In the genomic region with DNA sequence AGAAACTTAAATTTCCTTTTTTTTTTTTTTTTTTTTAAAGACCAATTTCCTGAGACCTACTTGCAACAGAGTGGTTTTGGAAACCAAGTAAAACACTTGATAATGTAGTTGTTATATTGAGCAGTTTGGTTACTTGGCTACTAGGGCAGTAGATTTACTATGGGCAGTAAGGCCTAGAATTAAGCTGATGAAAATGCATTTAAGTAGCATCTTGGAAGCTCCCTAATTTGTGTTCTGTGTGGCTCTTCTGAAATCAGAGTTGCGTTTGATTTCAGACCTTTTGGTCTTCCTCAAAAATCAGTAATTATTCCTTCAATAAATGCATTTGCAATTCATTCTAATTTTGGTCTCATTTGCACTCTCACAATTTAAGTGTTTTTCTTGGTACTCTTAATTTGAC, we compare ENCODE assay signal across 8 cellular contexts. TPM values are rescaled to one million over a fixed set of nuclear protein-coding genes. Genes with fewer than 3 reads are reported as not detected.
DNase-seq lines count a peak whose midpoint lies in the region; ATAC-seq and TF ChIP-seq lines count a peak whose summit lies in the region.

No MANE protein-coding gene starts in this region.

- H3K4me3 Mint-ChIP-seq in chondrocyte (ENCODE audit: unreplicated experiment): peak overlapping the region; percentile 90
- H3K4me3 Mint-ChIP-seq in naive thymus-derived CD8-positive, alpha-beta T cell: peak overlapping the region; percentile 77 to 91 (median 86)

- peaks cover 12% of the 10 kb centered on the region for H3K36me3 Mint-ChIP-seq in chondrocyte (ENCODE audit: low read depth)
- H3K36me3 Mint-ChIP-seq in naive thymus-derived CD8-positive, alpha-beta T cell: peaks cover 0 to 17% (median 0%) of the 10 kb centered on the region in 3 donors

- CTCF ChIA-PET in BJ (lab: Yijun Ruan, JAX): interaction anchor here (0.9 to 1.5 kb wide), 3 partner anchors 10 to 18 kb away, joined by 3 to 7 read pairs (median 3); no protein-coding TSS in a partner anchor

- DNase-seq in BJ (ENCODE audit: low read depth) (no peak), LNCaP clone FGC (ENCODE audit: low read depth) (no peak), chondrocyte (ENCODE audit: low spot score) (no peak), UCSD-AML1 (lab: John Stamatoyannopoulos, UW; ENCODE audit: unreplicated experiment) (no peak), cortex of kidney (lab: John Stamatoyannopoulos, UW) (no peak), NCI-H510A (lab: John Stamatoyannopoulos, UW) (no peak)
- DNase-seq in naive thymus-derived CD8-positive, alpha-beta T cell: no peak

- peaks cover 29% of the 10 kb centered on the region for H3K4me1 Mint-ChIP-seq in chondrocyte (ENCODE audit: low read depth)
- H3K4me1 Mint-ChIP-seq in naive thymus-derived CD8-positive, alpha-beta T cell: peaks cover 12 to 38% (median 32%) of the 10 kb centered on the region in 4 donors

- no peaks in the 10 kb centered on the region for H3K27me3 ChIP-seq in BJ (ENCODE audit: control insufficient read depth, insufficient read depth, low read length)

- H3K27me3 Mint-ChIP-seq in chondrocyte (ENCODE audit: low read depth): no peaks in the 10 kb centered on the region
- no peaks in the 10 kb centered on the region for H3K27me3 Mint-ChIP-seq in naive thymus-derived CD8-positive, alpha-beta T cell

- H3K27ac Mint-ChIP-seq in chondrocyte (ENCODE audit: unreplicated experiment): peak overlapping the region; percentile 91
- peak overlapping the region; percentile 21 to 90 (median 84) for H3K27ac Mint-ChIP-seq in naive thymus-derived CD8-positive, alpha-beta T cell

- H3K4me3 ChIP-seq in BJ (ENCODE audit: low read depth, low read length) (peak overlapping the region; percentile 89), LNCaP clone FGC (ENCODE audit: low read depth, low read length) (peak overlapping the region; percentile 77)

- peaks cover 5% of the 10 kb centered on the region for H3K9me3 Mint-ChIP-seq in chondrocyte (ENCODE audit: low read depth)
- H3K9me3 Mint-ChIP-seq in naive thymus-derived CD8-positive, alpha-beta T cell: no peaks in the 10 kb centered on the region

- POLR2A ChIA-PET in BJ (lab: Charles Lee): interaction anchor here (0.7 kb wide), 1 partner anchor 206 kb away, joined by 3 read pairs; no protein-coding TSS in a partner anchor
- POLR2A ChIA-PET in naive thymus-derived CD8-positive, alpha-beta T cell (lab: Charles Lee): interaction anchor here (0.7 to 2.9 kb wide), 3 partner anchors 14 to 67 kb away, joined by 4 to 32 read pairs (median 4); no protein-coding TSS in a partner anchor

- no peak for ATAC-seq in naive thymus-derived CD8-positive, alpha-beta T cell
- ATAC-seq in GM18498 (IDR thresholded peaks at IDR 0.05; ENCODE audit: unreplicated experiment): no peak

- no peak for TF ChIP-seq CTCF in BJ (IDR thresholded peaks at IDR 0.05; ENCODE audit: insufficient read depth, low read depth, low read length)
- TF ChIP-seq CTCF in LNCaP clone FGC (IDR thresholded peaks at IDR 0.05; ENCODE audit: control insufficient read depth, extremely low read depth, insufficient read depth): no peak
- no peak for TF ChIP-seq CTCF in chondrocyte (IDR thresholded peaks at IDR 0.05)

- H3K36me3 ChIP-seq in BJ (ENCODE audit: control insufficient read depth, insufficient read depth, low read length): 0 out of 2 replicates have a peak, but pooled peaks cover 1% of the 10 kb centered on the region

RNA-seq across cellular contexts. Expression of a gene that starts 0.8 kb away (rescaled TPM):
- 2.4 and 4.7 TPM in 2 replicates for polyA plus RNA-seq in BJ (2011; rRNA removed)
- 3.7 and 3.9 TPM in 2 replicates for polyA minus RNA-seq in BJ (2011; rRNA and poly(A)+ RNA removed)
- 11.2 to 14.1 TPM (median 11.7 TPM) in 3 replicates for total RNA-seq in chondrocyte
- total RNA-seq in naive thymus-derived CD8-positive, alpha-beta T cell: 1 to 10 TPM; 3.1 to 3.4 TPM
- 1 to 10 TPM in 2 of 3 donors, under 1 TPM in 1; 0.96 to 1.8 (median 1.1) TPM for polyA plus RNA-seq in naive thymus-derived CD8-positive, alpha-beta T cell

RNA-seq across cellular contexts. Expression of a gene that starts 6.5 kb away (rescaled TPM):
- polyA plus RNA-seq in BJ (2011; rRNA removed): 5.9 and 14.1 TPM in 2 replicates
- 3.5 and 3.8 TPM in 2 replicates for polyA minus RNA-seq in BJ (2011; rRNA and poly(A)+ RNA removed)
- 8.4 to 12.6 TPM (median 9.4 TPM) in 3 replicates for total RNA-seq in chondrocyte
- 10 to 100 TPM; 16.3 to 16.7 TPM for total RNA-seq in naive thymus-derived CD8-positive, alpha-beta T cell
- polyA plus RNA-seq in naive thymus-derived CD8-positive, alpha-beta T cell: 10 to 100 TPM in 2 of 3 donors, 1 to 10 TPM in 1; 8.5 to 14.4 (median 13.2) TPM
